24 cellular contexts compared by ENCODE assay signal in genomic region chr12:116520225-116520624, GRCh38. TPM values are rescaled to one million over a fixed set of nuclear protein-coding genes. Genes with fewer than 3 reads are reported as not detected.
"Had no signal": no experiment of that assay in that cellular context is flagged by ENCODE, and none has a peak within 500 bp of the region (broad histone marks: within the 10 kb centered on the region; RNA-seq: fewer than 3 reads in every experiment).

No MANE protein-coding gene starts in this region.

- H3K27me3 ChIP-seq: esophagus squamous epithelium, neural progenitor cell, right atrium auricular region, upper lobe of right lung had no signal

- H3K9me3 ChIP-seq: esophagus squamous epithelium, left ventricle myocardium inferior, psoas muscle, right atrium auricular region, upper lobe of right lung had no signal

- H3K36me3 ChIP-seq: esophagus squamous epithelium, left ventricle myocardium inferior, neural progenitor cell, right atrium auricular region, upper lobe of right lung had no signal

- H3K9ac ChIP-seq: neural progenitor cell, parathyroid adenoma had no signal

- H3K36me3 Mint-ChIP-seq: activated CD4-positive, alpha-beta memory T cell treated with anti-CD3 and anti-CD28 coated beads for 36 hours; mesothelial cell of epicardium; naive B cell; neural progenitor cell had no signal

- H3K4me3 ChIP-seq: esophagus squamous epithelium, left ventricle myocardium inferior, lung, neural progenitor cell, psoas muscle, right atrium auricular region, upper lobe of right lung had no signal

- H3K4me1 ChIP-seq: parathyroid adenoma, psoas muscle, upper lobe of right lung had no signal

- ATAC-seq: psoas muscle; stimulated activated naive CD8-positive, alpha-beta T cell treated with anti-CD3 and anti-CD28 coated beads, Interleukin-15, Interleukin-2, amounts not matched to agents 100 U/mL and 50 U/mL, for 24 hours; upper lobe of right lung had no signal

- H3K27ac ChIP-seq: left ventricle myocardium inferior, neural progenitor cell, parathyroid adenoma, psoas muscle, right atrium auricular region, upper lobe of right lung had no signal

- H3K9me3 Mint-ChIP-seq: activated CD4-positive, alpha-beta memory T cell treated with anti-CD3 and anti-CD28 coated beads for 36 hours; activated CD4-positive, alpha-beta T cell treated with anti-CD3 and anti-CD28 coated beads, Interleukin-2, amount 10 ng/mL, durations not matched to agents 24 days and 14 days; central memory CD8-positive, alpha-beta T cell; mesothelial cell of epicardium; naive B cell; neural progenitor cell had no signal

- H3K27ac Mint-ChIP-seq: activated CD4-positive, alpha-beta memory T cell treated with anti-CD3 and anti-CD28 coated beads for 36 hours; activated CD4-positive, alpha-beta T cell treated with anti-CD3 and anti-CD28 coated beads, Interleukin-2, amount 10 ng/mL, durations not matched to agents 24 days and 14 days had no signal

- H3K79me2 ChIP-seq: parathyroid adenoma had no signal

- H3K4me3 Mint-ChIP-seq: activated CD4-positive, alpha-beta memory T cell treated with anti-CD3 and anti-CD28 coated beads for 36 hours; activated CD4-positive, alpha-beta T cell treated with anti-CD3 and anti-CD28 coated beads, Interleukin-2, amount 10 ng/mL, durations not matched to agents 24 days and 14 days; central memory CD8-positive, alpha-beta T cell; mesothelial cell of epicardium; naive B cell; neural progenitor cell had no signal

- H3K4me2 ChIP-seq: neural progenitor cell had no signal

- DNase-seq: activated CD4-positive, alpha-beta T cell treated with anti-CD3 and anti-CD28 coated beads, Interleukin-2, amount 10 ng/mL, durations not matched to agents 24 days and 14 days; activated CD4-positive, CD25-positive, alpha-beta regulatory T cell treated with anti-CD3 and anti-CD28 coated beads, Interleukin-2, amount 50 U/mL, for 72 hours; activated CD8-positive, alpha-beta memory T cell treated with anti-CD3 and anti-CD28 coated beads, Interleukin-2, amount 50 U/mL, for 4 hours; activated gamma-delta T cell; activated naive CD4-positive, alpha-beta T cell treated with anti-CD3 and anti-CD28 coated beads, Interleukin-2, amount 50 U/mL, for 16 hours; activated T-cell treated with anti-CD3 and anti-CD28 coated beads, Interleukin-2, amount 50 U/mL, for 1 hour; amniotic stem cell; effector CD8-positive, alpha-beta T cell; esophagus squamous epithelium; left ventricle myocardium inferior; naive B cell; occipital lobe; psoas muscle; stimulated activated CD4-positive, alpha-beta T cell treated with anti-CD3 and anti-CD28 coated beads, Interleukin-12 subunit alpha, Interleukin-12 subunit beta, amount 100 ng/mL, for 4 hours; stimulated activated CD4-positive, alpha-beta T cell treated with anti-CD3 and anti-CD28 coated beads, Interleukin-4, amount 100 ng/mL, for 1 hour; stimulated activated naive CD8-positive, alpha-beta T cell treated with anti-CD3 and anti-CD28 coated beads, Interleukin-15, Interleukin-2, amounts not matched to agents 100 U/mL and 50 U/mL, for 24 hours; upper lobe of right lung had no signal

- H2AFZ ChIP-seq: neural progenitor cell, parathyroid adenoma had no signal

RNA-seq across cellular contexts. Expression of gene MAP1LC3B2, which starts 39.0 kb away (rescaled TPM):
- total RNA-seq: upper lobe of right lung had no signal
